Comparison of ENCODE assay signal across 16 cellular contexts in the genomic region with DNA sequence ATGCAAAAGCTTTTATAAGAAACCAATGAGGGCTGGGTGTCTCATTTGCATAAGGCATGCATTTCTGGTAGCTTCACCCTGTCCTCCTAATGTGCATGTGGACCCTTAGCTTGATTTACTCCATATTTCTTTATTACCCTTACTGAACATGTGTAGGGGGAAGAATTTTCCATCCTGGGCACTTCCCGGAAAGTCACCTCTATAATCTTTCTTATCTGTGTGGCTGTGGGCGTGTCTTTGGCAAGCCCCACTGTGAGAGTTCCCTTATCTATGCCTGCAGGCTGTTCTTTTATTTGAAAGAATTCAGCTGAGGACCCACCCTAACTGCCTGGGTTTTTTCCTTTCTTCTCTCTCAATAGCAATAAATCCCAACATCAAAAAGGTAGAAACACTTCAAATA.
"Had no signal": no experiment of that assay in that cellular context is flagged by ENCODE, and none has a peak within 500 bp of the region (broad histone marks: within the 10 kb centered on the region; RNA-seq: fewer than 3 reads in every experiment).

No MANE protein-coding gene starts in this region.

- H3K9me3 ChIP-seq: esophagus muscularis mucosa, left ventricle myocardium inferior, pancreas had no signal

- H3K27ac ChIP-seq: brain microvascular endothelial cell, esophagus muscularis mucosa, left ventricle myocardium inferior, pancreas, skin epidermis had no signal

- DNase-seq: activated CD4-positive, alpha-beta T cell treated with anti-CD3 and anti-CD28 coated beads, Interleukin-2, amount 50 U/mL, for 4 hours; activated CD4-positive, CD25-positive, alpha-beta regulatory T cell treated with anti-CD3 and anti-CD28 coated beads, Interleukin-2, amount 50 U/mL, for 72 hours; activated CD8-positive, alpha-beta memory T cell treated with anti-CD3 and anti-CD28 coated beads, Interleukin-2, amount 10 ng/mL, durations not matched to agents 7 days and 5 days; activated effector memory CD4-positive, alpha-beta T cell treated with Interleukin-2 at 50 U/mL for 16 hours; activated T-cell treated with anti-CD3 and anti-CD28 coated beads, Interleukin-2, amount 50 U/mL, for 24 hours; amygdala; brain microvascular endothelial cell; glutamatergic neuron; left ventricle myocardium inferior; mesenchymal stem cell; pancreas; T-helper 17 cell had no signal

- H3K27me3 Mint-ChIP-seq: activated CD8-positive, alpha-beta memory T cell treated with anti-CD3 and anti-CD28 coated beads, Interleukin-2, amount 10 ng/mL, durations not matched to agents 7 days and 5 days; activated naive CD8-positive, alpha-beta T cell; activated T-cell treated with anti-CD3 and anti-CD28 coated beads, Interleukin-2, amount 50 U/mL, for 24 hours; T-helper 17 cell had no signal

- H3K36me3 Mint-ChIP-seq: activated CD8-positive, alpha-beta memory T cell treated with anti-CD3 and anti-CD28 coated beads, Interleukin-2, amount 10 ng/mL, durations not matched to agents 7 days and 5 days; activated naive CD8-positive, alpha-beta T cell had no signal

- H3K27me3 ChIP-seq: brain microvascular endothelial cell, esophagus muscularis mucosa, pancreas had no signal

- H3K27ac Mint-ChIP-seq: activated CD8-positive, alpha-beta memory T cell treated with anti-CD3 and anti-CD28 coated beads, Interleukin-2, amount 10 ng/mL, durations not matched to agents 7 days and 5 days; activated naive CD8-positive, alpha-beta T cell; activated T-cell treated with anti-CD3 and anti-CD28 coated beads, Interleukin-2, amount 50 U/mL, for 24 hours; T-helper 17 cell had no signal

- H3K4me3 Mint-ChIP-seq: activated CD8-positive, alpha-beta memory T cell treated with anti-CD3 and anti-CD28 coated beads, Interleukin-2, amount 10 ng/mL, durations not matched to agents 7 days and 5 days; activated naive CD8-positive, alpha-beta T cell; activated T-cell treated with anti-CD3 and anti-CD28 coated beads, Interleukin-2, amount 50 U/mL, for 24 hours; neural crest cell; T-helper 17 cell had no signal

- H3K4me3 ChIP-seq: esophagus muscularis mucosa, left ventricle myocardium inferior, pancreas, skin epidermis had no signal

- H3K36me3 ChIP-seq: brain microvascular endothelial cell, esophagus muscularis mucosa, left ventricle myocardium inferior, pancreas had no signal

- H3K4me1 Mint-ChIP-seq: activated CD8-positive, alpha-beta memory T cell treated with anti-CD3 and anti-CD28 coated beads, Interleukin-2, amount 10 ng/mL, durations not matched to agents 7 days and 5 days; neural crest cell; T-helper 17 cell had no signal

- H3K4me1 ChIP-seq: esophagus muscularis mucosa, pancreas had no signal
